Comparison of ENCODE assay signal across 32 cellular contexts in genomic region chrY:14330362-14330761, GRCh38.
"Had no signal": no experiment of that assay in that cellular context is flagged by ENCODE, and none has a peak within 500 bp of the region (broad histone marks: within the 10 kb centered on the region; RNA-seq: fewer than 3 reads in every experiment).

No MANE protein-coding gene starts in this region.

- H3K27me3 Mint-ChIP-seq: activated B cell treated with CpG ODN at 0.5 μM for 24 hours; activated CD4-positive, alpha-beta memory T cell treated with anti-CD3 and anti-CD28 coated beads for 36 hours; activated CD4-positive, alpha-beta T cell treated with anti-CD3 and anti-CD28 coated beads, Interleukin-2, amount 10 ng/mL, durations not matched to agents 24 days and 14 days; activated CD8-positive, alpha-beta T cell treated with anti-CD3 and anti-CD28 coated beads for 36 hours; activated naive CD4-positive, alpha-beta T cell treated with anti-CD3 and anti-CD28 coated beads, Interleukin-2, amount 50 U/mL, for 24 hours had no signal

- ATAC-seq: activated CD8-positive, alpha-beta T cell treated with anti-CD3 and anti-CD28 coated beads for 36 hours; body of pancreas had no signal

- H3K36me3 Mint-ChIP-seq: activated CD4-positive, alpha-beta memory T cell treated with anti-CD3 and anti-CD28 coated beads for 36 hours; activated naive CD4-positive, alpha-beta T cell treated with anti-CD3 and anti-CD28 coated beads, Interleukin-2, amount 50 U/mL, for 24 hours; activated naive CD8-positive, alpha-beta T cell treated with anti-CD3 and anti-CD28 coated beads, Interleukin-2, amount 10 ng/mL, durations not matched to agents 7 days and 5 days had no signal

- DNase-seq: activated B cell treated with CpG ODN at 0.5 μM for 24 hours; activated CD4-positive, alpha-beta memory T cell treated with anti-CD3 and anti-CD28 coated beads for 36 hours; activated CD4-positive, alpha-beta T cell treated with anti-CD3 and anti-CD28 coated beads for 4 hours; activated CD4-positive, alpha-beta T cell treated with anti-CD3 and anti-CD28 coated beads, Interleukin-2, amount 10 ng/mL, durations not matched to agents 24 days and 14 days; activated CD4-positive, alpha-beta T cell treated with anti-CD3 and anti-CD28 coated beads, Interleukin-2, amount 50 U/mL, for 1 hour; activated CD4-positive, alpha-beta T cell treated with anti-CD3 and anti-CD28 coated beads, Interleukin-2, amount 50 U/mL, for 4 hours; activated CD4-positive, CD25-positive, alpha-beta regulatory T cell treated with anti-CD3 and anti-CD28 coated beads, Interleukin-2, amount 50 U/mL, for 72 hours; activated CD8-positive, alpha-beta memory T cell treated with anti-CD3 and anti-CD28 coated beads, Interleukin-2, amount 50 U/mL, for 4 hours; activated CD8-positive, alpha-beta T cell treated with anti-CD3 and anti-CD28 coated beads for 36 hours; activated effector memory CD4-positive, alpha-beta T cell treated with anti-CD3 and anti-CD28 coated beads, Interleukin-2, amount 50 U/mL, for 16 hours; activated gamma-delta T cell treated with Interleukin-2 at 50 U/mL for 16 hours; activated naive CD4-positive, alpha-beta T cell; activated naive CD4-positive, alpha-beta T cell treated with anti-CD3 and anti-CD28 coated beads for 36 hours; activated naive CD8-positive, alpha-beta T cell treated with anti-CD3 and anti-CD28 coated beads, Interleukin-2, amount 10 ng/mL, durations not matched to agents 7 days and 5 days; activated T-cell treated with anti-CD3 and anti-CD28 coated beads for 4 hours; activated T-cell treated with anti-CD3 and anti-CD28 coated beads, Interleukin-2, amount 50 U/mL, for 1 hour; activated T-cell treated with anti-CD3 and anti-CD28 coated beads, Interleukin-2, amount 50 U/mL, for 4 hours; activated T-cell treated with anti-CD3 and anti-CD28 coated beads, Interleukin-2, amount 50 U/mL, for 72 hours; adrenal gland; amniotic stem cell; aorta; body of pancreas; brain microvascular endothelial cell; central memory CD4-positive, alpha-beta T cell; SW 1271; T-helper 1 cell; T-helper 2 cell; T-helper 9 cell had no signal

- H3K27ac Mint-ChIP-seq: activated B cell treated with CpG ODN at 0.5 μM for 24 hours; activated CD4-positive, alpha-beta memory T cell treated with anti-CD3 and anti-CD28 coated beads for 36 hours; activated CD4-positive, alpha-beta T cell treated with anti-CD3 and anti-CD28 coated beads, Interleukin-2, amount 10 ng/mL, durations not matched to agents 24 days and 14 days; activated naive CD4-positive, alpha-beta T cell treated with anti-CD3 and anti-CD28 coated beads for 36 hours; activated naive CD4-positive, alpha-beta T cell treated with anti-CD3 and anti-CD28 coated beads, Interleukin-2, amount 50 U/mL, for 24 hours; activated naive CD8-positive, alpha-beta T cell treated with anti-CD3 and anti-CD28 coated beads, Interleukin-2, amount 10 ng/mL, durations not matched to agents 7 days and 5 days; activated T-cell treated with anti-CD3 and anti-CD28 coated beads, Interleukin-2, amount 50 U/mL, for 72 hours; activated T-helper 1 cell treated with anti-CD3 and anti-CD28 coated beads, Interleukin-12 subunit alpha, Interleukin-12 subunit beta, Interleukin-2, Interleukin-4 antibody, amounts not matched to agents 30 ng/mL and 10 ng/mL and 1 ng/mL, durations not matched to agents 14 hours and 24 hours and 36 hours; T-helper 2 cell treated with Interferon-gamma antibody and Interleukin-4, amounts not matched to agents 5 μg/mL and 100 μg/mL, for 36 hours had no signal

- H3K9me3 Mint-ChIP-seq: activated B cell treated with CpG ODN at 0.5 μM for 24 hours; activated CD4-positive, alpha-beta memory T cell treated with anti-CD3 and anti-CD28 coated beads for 36 hours; activated CD8-positive, alpha-beta T cell treated with anti-CD3 and anti-CD28 coated beads for 36 hours; activated naive CD4-positive, alpha-beta T cell treated with anti-CD3 and anti-CD28 coated beads for 36 hours; activated naive CD4-positive, alpha-beta T cell treated with anti-CD3 and anti-CD28 coated beads, Interleukin-2, amount 50 U/mL, for 24 hours; activated naive CD8-positive, alpha-beta T cell treated with anti-CD3 and anti-CD28 coated beads, Interleukin-2, amount 10 ng/mL, durations not matched to agents 7 days and 5 days; activated T-cell treated with anti-CD3 and anti-CD28 coated beads, Interleukin-2, amount 50 U/mL, for 4 hours; activated T-cell treated with anti-CD3 and anti-CD28 coated beads, Interleukin-2, amount 50 U/mL, for 72 hours; activated T-helper 1 cell treated with anti-CD3 and anti-CD28 coated beads, Interleukin-12 subunit alpha, Interleukin-12 subunit beta, Interleukin-2, Interleukin-4 antibody, amounts not matched to agents 30 ng/mL and 10 ng/mL and 1 ng/mL, durations not matched to agents 14 hours and 24 hours and 36 hours; T-helper 2 cell treated with Interferon-gamma antibody and Interleukin-4, amounts not matched to agents 5 μg/mL and 100 μg/mL, for 36 hours had no signal

- H3K4me3 Mint-ChIP-seq: activated B cell treated with CpG ODN at 0.5 μM for 24 hours; activated CD4-positive, alpha-beta memory T cell treated with anti-CD3 and anti-CD28 coated beads for 36 hours; activated CD4-positive, alpha-beta T cell treated with anti-CD3 and anti-CD28 coated beads, Interleukin-2, amount 10 ng/mL, durations not matched to agents 24 days and 14 days; activated CD8-positive, alpha-beta T cell treated with anti-CD3 and anti-CD28 coated beads for 36 hours; activated naive CD4-positive, alpha-beta T cell treated with anti-CD3 and anti-CD28 coated beads for 36 hours; activated naive CD4-positive, alpha-beta T cell treated with anti-CD3 and anti-CD28 coated beads, Interleukin-2, amount 50 U/mL, for 24 hours; activated naive CD8-positive, alpha-beta T cell treated with anti-CD3 and anti-CD28 coated beads, Interleukin-2, amount 10 ng/mL, durations not matched to agents 7 days and 5 days; activated T-cell treated with anti-CD3 and anti-CD28 coated beads, Interleukin-2, amount 50 U/mL, for 4 hours; activated T-cell treated with anti-CD3 and anti-CD28 coated beads, Interleukin-2, amount 50 U/mL, for 72 hours; activated T-helper 1 cell treated with anti-CD3 and anti-CD28 coated beads, Interleukin-12 subunit alpha, Interleukin-12 subunit beta, Interleukin-2, Interleukin-4 antibody, amounts not matched to agents 30 ng/mL and 10 ng/mL and 1 ng/mL, durations not matched to agents 14 hours and 24 hours and 36 hours; T-helper 1 cell treated with Interleukin-12 subunit alpha and Interleukin-12 subunit beta and Interleukin-4 antibody, amounts not matched to agents 30 μg/mL and 1 μg/mL, for 36 hours; T-helper 2 cell treated with Interferon-gamma antibody and Interleukin-4, amounts not matched to agents 5 μg/mL and 100 μg/mL, for 36 hours had no signal
